In genomic region chr3:128344046-128344368, GRCh38 we compare ENCODE assay signal across 19 cellular contexts.
A peak's percentile ranks its signal among the peaks of the same experiment; 100 is the strongest.
DNase-seq lines count a peak whose midpoint lies in the region; ATAC-seq and TF ChIP-seq lines count a peak whose summit lies in the region.
"Had no signal": no experiment of that assay in that cellular context is flagged by ENCODE, and none has a peak within 500 bp of the region (broad histone marks: within the 10 kb centered on the region; RNA-seq: fewer than 3 reads in every experiment).

No MANE protein-coding gene starts in this region.

- peaks cover 9% of the 10 kb centered on the region for H3K9me1 ChIP-seq in IMR-90 (ENCODE audit: insufficient read depth, low read length)

- peak overlapping the region; percentile 76 for H2AFZ ChIP-seq in IMR-90 (replicated peaks; ENCODE audit: low read length, poor library complexity)
- H2AFZ ChIP-seq: parathyroid adenoma had no signal

- POLR2A ChIA-PET in IMR-90 (lab: Charles Lee; ENCODE audit: unreplicated experiment) (no interaction called here), MCF 10A (lab: Yijun Ruan, JAX) (no interaction called here)

- H2BK15ac ChIP-seq in IMR-90 (ENCODE audit: low read depth, low read length), result no peak overlapping the region

- 0 out of 2 replicates have a peak overlapping the region, but pooled peaks have one; percentile 20 for H3K23ac ChIP-seq in IMR-90 (ENCODE audit: low read depth, low read length)

- no peak for TF ChIP-seq CTCF in C4-2B (conservative IDR thresholded peaks at IDR 0.05)
- TF ChIP-seq CTCF in IMR-90 (conservative IDR thresholded peaks at IDR 0.05; ENCODE audit: low read depth, low read length), result no peak
- no peak for TF ChIP-seq CTCF in MCF 10A (IDR thresholded peaks at IDR 0.05; ENCODE audit: unreplicated experiment)
- no peak for TF ChIP-seq CTCF in mucosa of descending colon (IDR thresholded peaks at IDR 0.05)
- no peak for TF ChIP-seq CTCF in adrenal gland (IDR thresholded peaks at IDR 0.05)
- no peak for TF ChIP-seq CTCF in lower lobe of right lung (IDR thresholded peaks at IDR 0.05)

- no peak overlapping the region for H3K4me3 Mint-ChIP-seq in MCF 10A (ENCODE audit: unreplicated experiment)
- H3K4me3 Mint-ChIP-seq: activated naive CD8-positive, alpha-beta T cell treated with anti-CD3 and anti-CD28 coated beads, Interleukin-2, amount 10 ng/mL, durations not matched to agents 7 days and 5 days; endodermal cell; natural killer cell had no signal

- H4K5ac ChIP-seq in IMR-90 (ENCODE audit: low read depth, low read length), result 0 out of 2 replicates have a peak overlapping the region, but pooled peaks have one; percentile 0

- H3K4me3 ChIP-seq in IMR-90 (ENCODE audit: insufficient read depth, low read depth, low read length), result no peak overlapping the region
- H3K4me3 ChIP-seq in mucosa of descending colon, result no peak overlapping the region
- H3K4me3 ChIP-seq in adrenal gland, result no peak overlapping the region
- no peak overlapping the region for H3K4me3 ChIP-seq in lower lobe of right lung
- H3K4me3 ChIP-seq: coronary artery had no signal

- no peak overlapping the region; the same call in 1 of the 2 replicates for H3K14ac ChIP-seq in IMR-90 (replicated peaks; ENCODE audit: low read depth, low read length)

- DNase-seq in IMR-90 (no peak), MCF 10A (ENCODE audit: unreplicated experiment) (no peak), mucosa of descending colon (no peak), adrenal gland (no peak), lower lobe of right lung (no peak), iPS-NIHi7 (ENCODE audit: extremely low spot score) (no peak), NCI-H1048 (lab: John Stamatoyannopoulos, UW) (no peak)
- DNase-seq: activated CD4-positive, alpha-beta T cell treated with anti-CD3 and anti-CD28 coated beads for 48 hours; activated naive CD8-positive, alpha-beta T cell treated with anti-CD3 and anti-CD28 coated beads, Interleukin-2, amount 10 ng/mL, durations not matched to agents 7 days and 5 days; C1 segment of cervical spinal cord; Karpas-422; natural killer cell; NCI-H187; NCI-H2227 treated with DMSO at 0.1 percent for 48 hours had no signal

- H2BK20ac ChIP-seq in IMR-90 (ENCODE audit: low read depth, low read length), result peak overlapping the region; percentile 28; the same call in 1 of the 2 replicates

- in situ Hi-C loops in IMR-90 (cut with MboI; ENCODE audit: low sequenced_read_pairs), result no loop called here

- no peaks in the 10 kb centered on the region for H3K9me3 Mint-ChIP-seq in MCF 10A (ENCODE audit: unreplicated experiment)
- H3K9me3 Mint-ChIP-seq: activated naive CD8-positive, alpha-beta T cell treated with anti-CD3 and anti-CD28 coated beads, Interleukin-2, amount 10 ng/mL, durations not matched to agents 7 days and 5 days; endodermal cell; natural killer cell had no signal

- TF ChIP-seq RAD21 in IMR-90 (IDR thresholded peaks at IDR 0.05; ENCODE audit: low read length), result no peak

- peak overlapping the region; percentile 71 for H3K27ac Mint-ChIP-seq in MCF 10A (ENCODE audit: low read depth, unreplicated experiment)
- H3K27ac Mint-ChIP-seq: activated naive CD8-positive, alpha-beta T cell treated with anti-CD3 and anti-CD28 coated beads, Interleukin-2, amount 10 ng/mL, durations not matched to agents 7 days and 5 days; natural killer cell had no signal

- H3K79me1 ChIP-seq in IMR-90 (ENCODE audit: low read depth in 1 of 2, low read length in 2 of 2), result peaks cover 0 to 3% of the 10 kb centered on the region in 2 experiments; a peak in 1 of 4 replicates

- peak overlapping the region; percentile 57 for H3K27ac ChIP-seq in C4-2B
- H3K27ac ChIP-seq in IMR-90 (ENCODE audit: insufficient read depth, low read length), result no peak overlapping the region
- H3K27ac ChIP-seq in adrenal gland, result no peak overlapping the region
- H3K27ac ChIP-seq in lower lobe of right lung, result no peak overlapping the region
- H3K27ac ChIP-seq: coronary artery, parathyroid adenoma had no signal

- H4K8ac ChIP-seq in IMR-90 (ENCODE audit: low read depth in 2 of 2, low read length in 2 of 2), result peak overlapping the region in 1 of 2 experiments; percentile 37; a peak in 1 of 4 replicates

- H3K9ac ChIP-seq in IMR-90 (ENCODE audit: low read depth, low read length), result no peak overlapping the region
- H3K9ac ChIP-seq: parathyroid adenoma had no signal

- CTCF ChIA-PET in IMR-90 (lab: Yijun Ruan, JAX), result no interaction called here
- CTCF ChIA-PET in MCF 10A (lab: Yijun Ruan, JAX), result interaction anchor here (1.2 kb wide), 1 partner anchor 21 kb away, joined by 3 read pairs; no protein-coding TSS in a partner anchor

- ATAC-seq in IMR-90 (ENCODE audit: low read depth), result no peak
- ATAC-seq in mucosa of descending colon, result peak; percentile 5
- no peak for ATAC-seq in lower lobe of right lung
- ATAC-seq: natural killer cell, sciatic nerve had no signal

- H3K36me3 ChIP-seq in IMR-90 (ENCODE audit: control insufficient read depth, insufficient read depth, low read length), result peaks cover 5% of the 10 kb centered on the region
- H3K36me3 ChIP-seq in mucosa of descending colon (ENCODE audit: low read depth), result no peaks in the 10 kb centered on the region
- H3K36me3 ChIP-seq in adrenal gland (replicated peaks in 1 of 2), result peaks cover 0 to 3% of the 10 kb centered on the region in 2 donors
- H3K36me3 ChIP-seq in lower lobe of right lung, result peaks cover 23% of the 10 kb centered on the region

- no CpG with 5 or more reads among the region's 3 CpGs for WGBS in IMR-90 (ENCODE audit: extremely low coverage in 2 of 2, insufficient read length in 1 of 2), 2 experiments
- 95 to 100% (median 97%) methylated on average over 2 to 3 of the region's 3 CpGs for WGBS in adrenal gland, 4 donors

- H3K4me2 ChIP-seq in IMR-90 (ENCODE audit: low read depth, low read length), result no peak overlapping the region

- BruUV-seq in IMR-90 (replicated peaks; lab: Mats Ljungman, UMichigan) (no TSS peak), MCF 10A (replicated peaks; lab: Mats Ljungman, UMichigan) (no TSS peak)

- peaks cover 8% of the 10 kb centered on the region for H3K4me1 Mint-ChIP-seq in MCF 10A (ENCODE audit: insufficient read depth, unreplicated experiment)

- H3K9me3 ChIP-seq in IMR-90 (ENCODE audit: control insufficient read depth, insufficient read depth, low read length), result no peaks in the 10 kb centered on the region
- H3K9me3 ChIP-seq in mucosa of descending colon, result no peaks in the 10 kb centered on the region
- no peaks in the 10 kb centered on the region for H3K9me3 ChIP-seq in adrenal gland (replicated peaks in 1 of 3)
- H3K9me3 ChIP-seq in lower lobe of right lung, result no peaks in the 10 kb centered on the region

- H2BK5ac ChIP-seq in IMR-90 (ENCODE audit: low read depth, low read length, poor library complexity, severe bottlenecking), result no peak overlapping the region

- no peak overlapping the region for H3K18ac ChIP-seq in IMR-90 (ENCODE audit: low read depth, low read length)

- intact Hi-C loops in IMR-90 (cut with micrococcal nuclease) (no loop called here), MCF 10A (cut with micrococcal nuclease) (no loop called here), mucosa of descending colon (cut with DNase I, micrococcal nuclease) (no loop called here), adrenal gland (cut with DNase I) (no loop called here), lower lobe of right lung (cut with DNase I) (no loop called here)

- H3K4me1 ChIP-seq in IMR-90 (ENCODE audit: control insufficient read depth, insufficient read depth, low read length) (peaks cover 11% of the 10 kb centered on the region), mucosa of descending colon (ENCODE audit: low read depth) (peaks cover 8% of the 10 kb centered on the region), adrenal gland (replicated peaks in 1 of 2) (no peaks in the 10 kb centered on the region), lower lobe of right lung (peaks cover 7% of the 10 kb centered on the region)

- H3K27me3 Mint-ChIP-seq in MCF 10A (ENCODE audit: insufficient read depth, unreplicated experiment), result no peaks in the 10 kb centered on the region
- H3K27me3 Mint-ChIP-seq: activated naive CD8-positive, alpha-beta T cell treated with anti-CD3 and anti-CD28 coated beads, Interleukin-2, amount 10 ng/mL, durations not matched to agents 7 days and 5 days had no signal

- H4K91ac ChIP-seq in IMR-90 (ENCODE audit: insufficient read depth, low read depth, low read length), result peak overlapping the region; percentile 58; the same call in 1 of the 2 replicates

- peak overlapping the region; percentile 72 for H2AK5ac ChIP-seq in IMR-90 (ENCODE audit: low read depth, low read length)

- peak overlapping the region; percentile 25 for H2AK9ac ChIP-seq in IMR-90 (replicated peaks; ENCODE audit: low read depth, low read length, poor library complexity)

- TF ChIP-seq POLR2A in IMR-90 (IDR thresholded peaks at IDR 0.05; ENCODE audit: low read depth, low read length), result no peak
- no peak for TF ChIP-seq POLR2A in adrenal gland (IDR thresholded peaks at IDR 0.05)

- H3K4ac ChIP-seq in IMR-90 (ENCODE audit: low read depth, low read length), result peak overlapping the region; percentile 43; the same call in 1 of the 2 replicates

- H4K20me1 ChIP-seq in IMR-90 (ENCODE audit: insufficient read depth, low read length), result no peaks in the 10 kb centered on the region

- dilution Hi-C loops in IMR-90 (cut with HindIII; ENCODE audit: low sequenced_read_pairs, unreplicated experiment), result no loop called here

- H3K36me3 Mint-ChIP-seq in MCF 10A (ENCODE audit: insufficient read depth, unreplicated experiment), result no peaks in the 10 kb centered on the region
- H3K36me3 Mint-ChIP-seq: activated naive CD8-positive, alpha-beta T cell treated with anti-CD3 and anti-CD28 coated beads, Interleukin-2, amount 10 ng/mL, durations not matched to agents 7 days and 5 days; natural killer cell had no signal

- no peak overlapping the region for H3K56ac ChIP-seq in IMR-90 (ENCODE audit: extremely low read depth, insufficient read depth, low read length)

- H2BK120ac ChIP-seq in IMR-90 (ENCODE audit: low read depth, low read length), result no peak overlapping the region

- no peaks in the 10 kb centered on the region for H3K27me3 ChIP-seq in IMR-90 (ENCODE audit: control insufficient read depth, insufficient read depth, low read length)
- H3K27me3 ChIP-seq in adrenal gland, result no peaks in the 10 kb centered on the region
- H3K27me3 ChIP-seq in lower lobe of right lung (ENCODE audit: low read depth), result no peaks in the 10 kb centered on the region

TF ChIP-seq in IMR-90, 13 proteins besides CTCF, POLR2A, EP300 and RAD21 (continues in another document):
- TF ChIP-seq MXI1 (IDR thresholded peaks at IDR 0.05; ENCODE audit: borderline replicate concordance, low read depth, low read length) (no peak), RFX5 (IDR thresholded peaks at IDR 0.05; ENCODE audit: low read depth, low read length) (no peak), CEBPB (IDR thresholded peaks at IDR 0.05; ENCODE audit: low read depth, low read length) (no peak), MAFK (IDR thresholded peaks at IDR 0.05; ENCODE audit: low read depth, low read length) (no peak), RCOR1 (IDR thresholded peaks at IDR 0.05; ENCODE audit: insufficient replicate concordance, low read length) (no peak)
